Comparison of ENCODE assay signal across 24 cellular contexts in genomic region chr16:10497132-10498088, GRCh38.
DNase-seq lines count a peak whose midpoint lies in the region; ATAC-seq and TF ChIP-seq lines count a peak whose summit lies in the region.
"Had no signal": no experiment of that assay in that cellular context is flagged by ENCODE, and none has a peak within 500 bp of the region (broad histone marks: within the 10 kb centered on the region; RNA-seq: fewer than 3 reads in every experiment).

No MANE protein-coding gene starts in this region.

- H3K79me2 ChIP-seq in mammary epithelial cell (ENCODE audit: insufficient read depth, low read length), result no peaks in the 10 kb centered on the region
- H3K79me2 ChIP-seq: parathyroid adenoma had no signal

- H3K4me3 ChIP-seq in mammary epithelial cell (replicated peaks in 1 of 3; ENCODE audit: insufficient read depth in 1 of 3, low read depth in 2 of 3, low read length in 3 of 3) (no peak overlapping the region), breast epithelium (no peak overlapping the region), upper lobe of right lung (no peak overlapping the region)
- H3K4me3 ChIP-seq: gastroesophageal sphincter, MG63, PC-9, SK-N-MC, smooth muscle cell, thoracic aorta had no signal

- in situ Hi-C loops in mammary epithelial cell (cut with MboI; ENCODE audit: low sequenced_read_pairs in 2 of 2), result no loop called here

- H3K9ac ChIP-seq in mammary epithelial cell (ENCODE audit: insufficient read depth, low read length), result no peak overlapping the region
- H3K9ac ChIP-seq: parathyroid adenoma had no signal

- CTCF ChIA-PET in mammary epithelial cell (lab: Charles Lee; ENCODE audit: low non-redundant PET), result interaction anchor here (0.6 kb wide), 1 partner anchor 146 kb away, joined by 17 read pairs; no protein-coding TSS in a partner anchor
- CTCF ChIA-PET in WTC11 (lab: Charles Lee), result interaction anchor here (0.6 to 1.0 kb wide), 3 partner anchors 12 to 410 kb away, joined by 3 to 4 read pairs (median 4); no protein-coding TSS in a partner anchor

- no peak overlapping the region for H3K4me2 ChIP-seq in mammary epithelial cell (ENCODE audit: insufficient read depth, low read depth, low read length)
- H3K4me2 ChIP-seq: PC-9, smooth muscle cell had no signal

- no TSS peak for BruUV-seq in mammary epithelial cell (replicated peaks; lab: Mats Ljungman, UMichigan)

- 74% methylated on average over 12 of the region's 12 CpGs for WGBS in mammary epithelial cell (ENCODE audit: low coverage, missing lambda C conversion rate)

- H3K27ac ChIP-seq in mammary epithelial cell (ENCODE audit: insufficient read depth, low read depth, low read length), result no peak overlapping the region
- H3K27ac ChIP-seq in breast epithelium, result no peak overlapping the region
- no peak overlapping the region for H3K27ac ChIP-seq in upper lobe of right lung
- H3K27ac ChIP-seq: epithelial cell of prostate, gastroesophageal sphincter, parathyroid adenoma, PC-9, SK-N-MC, thoracic aorta had no signal

- H3K9me3 ChIP-seq in mammary epithelial cell (replicated peaks; ENCODE audit: insufficient read depth, low read length) (peaks cover 5% of the 10 kb centered on the region), breast epithelium (peaks cover 8 to 16% of the 10 kb centered on the region in 2 donors), upper lobe of right lung (no peaks in the 10 kb centered on the region)

- no peak for TF ChIP-seq CTCF in mammary epithelial cell (conservative IDR thresholded peaks at IDR 0.05 in 1 of 2, IDR thresholded peaks at IDR 0.05 in 1 of 2; ENCODE audit: extremely low read depth in 1 of 2, insufficient read depth in 1 of 2, low read depth in 1 of 2, low read length in 2 of 2)
- TF ChIP-seq CTCF in breast epithelium (IDR thresholded peaks at IDR 0.05), result no peak
- TF ChIP-seq CTCF in WTC11 (IDR thresholded peaks at IDR 0.05), result no peak
- no peak for TF ChIP-seq CTCF in upper lobe of right lung (IDR thresholded peaks at IDR 0.05)

- peaks cover 52% of the 10 kb centered on the region for H3K9me3 Mint-ChIP-seq in WTC11

- H3K36me3 Mint-ChIP-seq in WTC11, result peaks cover 26% of the 10 kb centered on the region
- H3K36me3 Mint-ChIP-seq: brain had no signal

- no peak overlapping the region for H3K4me3 Mint-ChIP-seq in WTC11
- H3K4me3 Mint-ChIP-seq: brain, HFFc6 had no signal

- H3K27me3 ChIP-seq in mammary epithelial cell (ENCODE audit: insufficient read depth, low read length) (no peaks in the 10 kb centered on the region), breast epithelium (no peaks in the 10 kb centered on the region), upper lobe of right lung (no peaks in the 10 kb centered on the region)
- H3K27me3 ChIP-seq: gastroesophageal sphincter, MG63 had no signal

- POLR2A ChIA-PET in WTC11 (lab: Charles Lee), result no interaction called here

- DNase-seq in mammary epithelial cell, result peak; percentile 80
- DNase-seq in breast epithelium (ENCODE audit: low spot score in 2 of 2), result no peak
- no peak for DNase-seq in WTC11 (ENCODE audit: low spot score)
- peak; percentile 11 for DNase-seq in inferior parietal cortex (ENCODE audit: extremely low spot score)
- no peak for DNase-seq in upper lobe of right lung
- DNase-seq in 8988T, result no peak
- DNase-seq: activated effector memory CD4-positive, alpha-beta T cell treated with Interleukin-2 at 50 U/mL for 16 hours; EL; HFFc6; MG63; NCI-H2029 treated with DMSO at 0.1 percent for 48 hours; NCI-H524 treated with DMSO at 0.1 percent for 48 hours; PC-9; stimulated activated CD4-positive, alpha-beta T cell treated with anti-CD3 and anti-CD28 coated beads, Interleukin-4, amount 100 ng/mL, for 4 hours; stimulated activated CD8-positive, alpha-beta memory T cell treated with anti-CD3 and anti-CD28 coated beads, Interleukin-4, amount 100 ng/mL, for 48 hours had no signal

- peaks cover 16% of the 10 kb centered on the region for H3K4me1 Mint-ChIP-seq in WTC11
- H3K4me1 Mint-ChIP-seq: brain had no signal

- no peak for TF ChIP-seq POLR2A in breast epithelium (IDR thresholded peaks at IDR 0.05)

- 0 out of 2 replicates have a peak overlapping the region, but pooled peaks have one; percentile 13 for H3K27ac Mint-ChIP-seq in WTC11
- H3K27ac Mint-ChIP-seq: brain, HFFc6 had no signal

- peak overlapping the region; percentile 50 for H2AFZ ChIP-seq in mammary epithelial cell (ENCODE audit: low read depth, low read length)
- H2AFZ ChIP-seq: parathyroid adenoma, PC-9 had no signal

- ATAC-seq in WTC11 (no peak; the same call in 1 of the 2 replicates), upper lobe of right lung (peak; percentile 41), HG02763 (IDR thresholded peaks at IDR 0.05; ENCODE audit: unreplicated experiment) (no peak), HG03108 (IDR thresholded peaks at IDR 0.05; ENCODE audit: unreplicated experiment) (no peak)
- ATAC-seq: gastroesophageal sphincter had no signal

- H3K4me1 ChIP-seq in mammary epithelial cell (ENCODE audit: insufficient read depth, low read length) (peaks cover 5% of the 10 kb centered on the region), breast epithelium (no peaks in the 10 kb centered on the region), upper lobe of right lung (no peaks in the 10 kb centered on the region)
- H3K4me1 ChIP-seq: gastroesophageal sphincter, parathyroid adenoma had no signal

- H4K20me1 ChIP-seq in mammary epithelial cell (ENCODE audit: insufficient read depth, low read length), result no peaks in the 10 kb centered on the region

- intact Hi-C loops in mammary epithelial cell (cut with micrococcal nuclease), result no loop called here
- intact Hi-C loops in breast epithelium (cut with DNase I; ENCODE audit: low total_unique reads), result no loop called here
- intact Hi-C loops in upper lobe of right lung (cut with DNase I), result no loop called here

- H3K36me3 ChIP-seq in mammary epithelial cell (ENCODE audit: insufficient read depth, low read length), result no peaks in the 10 kb centered on the region
- no peaks in the 10 kb centered on the region for H3K36me3 ChIP-seq in breast epithelium
- H3K36me3 ChIP-seq in upper lobe of right lung, result no peaks in the 10 kb centered on the region
- H3K36me3 ChIP-seq: MG63, thoracic aorta had no signal

- dilution Hi-C loops in mammary epithelial cell (cut with HindIII; ENCODE audit: low sequenced_read_pairs), result no loop called here

- peaks cover 4% of the 10 kb centered on the region for H3K27me3 Mint-ChIP-seq in WTC11 (ENCODE audit: low read depth)
- H3K27me3 Mint-ChIP-seq: brain had no signal

TF ChIP-seq in WTC11, 78 proteins besides CTCF, POLR2A, EP300 and RAD21:
- no peak for TF ChIP-seq JAZF1 (CRISPR knock-in tag; IDR thresholded peaks at IDR 0.05)
- TF ChIP-seq ARID4B (CRISPR knock-in tag; IDR thresholded peaks at IDR 0.05; ENCODE audit: borderline replicate concordance), result no peak
- no peak for TF ChIP-seq NFYB (CRISPR knock-in tag; conservative IDR thresholded peaks at IDR 0.05; ENCODE audit: low read depth)
- TF ChIP-seq ZNF263 (CRISPR knock-in tag; IDR thresholded peaks at IDR 0.05; ENCODE audit: low read depth), result no peak
- no peak for TF ChIP-seq HMGXB4 (CRISPR knock-in tag; IDR thresholded peaks at IDR 0.05)

Comparison
In these comparisons a context has a peak if more than half of its experiments do, and no peak if none do; other contexts are left out.
1. DNase-seq: peak in mammary epithelial cell (single experiment) and inferior parietal cortex (single experiment); none in breast epithelium (0 of 2), WTC11 (single experiment), upper lobe of right lung (single experiment) and 8988T (single experiment).